In the genomic region with DNA sequence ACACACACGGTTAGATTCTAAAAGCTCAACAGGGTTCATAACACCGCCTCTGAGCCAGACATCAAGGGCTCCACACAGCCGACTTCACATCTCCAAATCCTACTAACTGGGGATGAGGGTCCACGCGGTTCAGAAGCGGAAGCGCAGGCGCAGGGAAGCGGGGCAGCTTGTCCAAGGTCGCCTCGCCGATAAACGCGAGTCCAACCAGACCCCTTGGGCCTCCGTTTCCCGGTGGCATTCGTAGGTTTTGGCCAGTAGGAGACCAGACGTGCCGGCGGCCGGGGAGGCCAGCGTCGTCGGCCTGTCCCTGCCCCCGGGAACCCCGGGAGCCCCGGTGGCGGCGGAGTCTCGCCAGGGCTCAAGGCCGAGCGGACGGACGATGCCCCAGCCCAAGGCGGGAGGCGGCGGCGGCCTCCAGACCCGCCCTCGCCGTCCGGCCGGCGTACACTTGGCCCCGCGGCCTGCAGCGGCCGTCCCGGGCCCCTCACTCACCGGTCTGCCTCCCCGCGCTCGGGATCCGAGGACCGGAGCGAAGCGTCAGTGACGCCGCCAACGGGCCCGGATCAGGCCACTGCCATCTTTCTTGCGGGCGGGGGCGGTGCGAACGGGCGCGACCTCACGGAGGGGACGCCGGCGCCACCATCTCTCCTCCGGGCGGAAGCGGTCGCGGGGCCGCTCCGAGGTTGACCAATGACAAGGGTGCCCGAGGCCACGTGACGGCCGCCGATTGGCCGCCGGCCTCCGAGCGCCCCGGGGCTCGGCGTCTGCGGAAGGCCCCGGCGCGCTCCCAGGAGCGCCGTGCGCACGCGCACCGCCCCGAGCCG, we compare ENCODE assay signal across 8 cellular contexts. TPM values are rescaled to one million over a fixed set of nuclear protein-coding genes. Genes with fewer than 3 reads are reported as not detected.
DNase-seq lines count a peak whose midpoint lies in the region; TF ChIP-seq lines count a peak whose summit lies in the region.

A gene with protein sequence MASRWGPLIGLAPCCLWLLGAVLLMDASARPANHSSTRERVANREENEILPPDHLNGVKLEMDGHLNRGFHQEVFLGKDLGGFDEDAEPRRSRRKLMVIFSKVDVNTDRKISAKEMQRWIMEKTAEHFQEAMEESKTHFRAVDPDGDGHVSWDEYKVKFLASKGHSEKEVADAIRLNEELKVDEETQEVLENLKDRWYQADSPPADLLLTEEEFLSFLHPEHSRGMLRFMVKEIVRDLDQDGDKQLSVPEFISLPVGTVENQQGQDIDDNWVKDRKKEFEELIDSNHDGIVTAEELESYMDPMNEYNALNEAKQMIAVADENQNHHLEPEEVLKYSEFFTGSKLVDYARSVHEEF (minus strand): TSS at position 602 of the 824 bp plus-strand sequence. CDS start 3,229 bp downstream, outside the sequence.

- H3K9me3 Mint-ChIP-seq in HFFc6 = peaks cover 6% of the 10 kb centered on the region

- H3K4me1 ChIP-seq in neuron (ENCODE audit: insufficient read depth, low read length) = peaks cover 19% of the 10 kb centered on the region

- H3K4me3 Mint-ChIP-seq in HFFc6 = peak within 1 kb of the TSS; percentile 93

- H3K36me3 Mint-ChIP-seq in HFFc6 (ENCODE audit: low read depth) = peaks cover 27% of the 10 kb centered on the region

- H3K27me3 ChIP-seq in neuron (ENCODE audit: insufficient read depth, low read length) = no peaks in the 10 kb centered on the region

- peak within 1 kb of the TSS; percentile 88 for H3K27ac Mint-ChIP-seq in HFFc6

- peaks cover 30% of the 10 kb centered on the region for H3K4me1 Mint-ChIP-seq in HFFc6 (ENCODE audit: low read depth)

- in situ Hi-C loops in SK-MEL-5 (cut with HindIII; ENCODE audit: low pct_unique_long_range_greater_than_20kb, low sequenced_read_pairs) = no loop called here

- TF ChIP-seq CTCF in HFFc6 (IDR thresholded peaks at IDR 0.05) = no peak; the same call in 1 of the 2 replicates

- peaks cover 24% of the 10 kb centered on the region for H3K36me3 ChIP-seq in neuron (ENCODE audit: insufficient read depth, low read length)

- DNase-seq in GM04504 (ENCODE audit: low read depth) (peak; percentile 93), HFFc6 (peak; percentile 92), NAMALWA (ENCODE audit: low spot score) (peak; percentile 99), SK-MEL-5 (ENCODE audit: low read depth, low spot score) (peak; percentile 92), foreskin melanocyte (peak; percentile 91), stromal cell of bone marrow (ENCODE audit: low read depth) (peak; percentile 93)
- peak; percentile 97 for DNase-seq in activated naive CD4-positive, alpha-beta T cell treated with Interleukin-2 at 50 U/mL for 16 hours

- peaks cover 6% of the 10 kb centered on the region; the same call in 1 of the 2 replicates for H3K27me3 Mint-ChIP-seq in HFFc6 (ENCODE audit: insufficient read depth)

- peak within 1 kb of the TSS; percentile 55 for H2AFZ ChIP-seq in neuron (ENCODE audit: low read depth, low read length)

- peak within 1 kb of the TSS; percentile 89 for H3K4me3 ChIP-seq in neuron (ENCODE audit: low read length)

- peaks cover 2% of the 10 kb centered on the region for H3K9me3 ChIP-seq in neuron (ENCODE audit: low read length)

RNA-seq across cellular contexts. Expression of the gene that starts here (rescaled TPM):
- 100 to 1,000 TPM; 182 to 231 (median 196) TPM for total RNA-seq in HFFc6 (2021; fragmentation: NEBNext Ultra II Directional; extraction: Animal tissue kit (Norgen Biotek cat#: 25700))
- total RNA-seq in SK-MEL-5 (2014; rRNA removed; shearing (Covaris generic)) = 94.2 and 97.3 TPM in 2 replicates
- 318 and 342 TPM in 2 replicates for polyA plus RNA-seq in SK-MEL-5 (2015; cell fraction: cytosol; rRNA removed)
- 174 and 184 TPM in 2 replicates for polyA plus RNA-seq in SK-MEL-5 (2015; cell fraction: nucleus; rRNA removed)

Comparison
In these comparisons a context has a peak if more than half of its experiments do, and no peak if none do; other contexts are left out.
1. Peak in every context shown above with its lines: DNase-seq and H3K4me3 ChIP-seq.